In genomic region chr3:30628931-30629590, GRCh38 we compare ENCODE assay signal across 8 cellular contexts. TPM values are rescaled to one million over a fixed set of nuclear protein-coding genes. Genes with fewer than 3 reads are reported as not detected.
DNase-seq lines count a peak whose midpoint lies in the region; ATAC-seq and TF ChIP-seq lines count a peak whose summit lies in the region.

No MANE protein-coding gene starts in this region.

- DNase-seq in SIG-M5 (lab: John Stamatoyannopoulos, UW) (peak; percentile 9), epithelial cell of prostate (ENCODE audit: low read depth, low spot score) (no peak), neural progenitor cell (ENCODE audit: low spot score) (no peak), NCI-H510A treated with DMSO at 0.1 percent for 48 hours (lab: John Stamatoyannopoulos, UW) (no peak), RKO (ENCODE audit: low spot score) (no peak), NCI-H1930 (lab: John Stamatoyannopoulos, UW) (no peak)
- DNase-seq in activated CD4-positive, CD25-positive, alpha-beta regulatory T cell treated with anti-CD3 and anti-CD28 coated beads, Interleukin-2, amount 50 U/mL, for 72 hours = no peak

- no peak overlapping the region for H2AFZ ChIP-seq in neural progenitor cell (replicated peaks)

- peaks cover 22% of the 10 kb centered on the region for H3K4me1 Mint-ChIP-seq in neural progenitor cell

- no peak overlapping the region for H3K4me3 ChIP-seq in neural progenitor cell

- ATAC-seq in GM18867 (IDR thresholded peaks at IDR 0.05; ENCODE audit: unreplicated experiment) = peak; percentile 34

- peaks cover 24% of the 10 kb centered on the region for H3F3A ChIP-seq in neural progenitor cell (ENCODE audit: low read depth)

- H4K20me1 ChIP-seq in neural progenitor cell (ENCODE audit: low read depth) = no peaks in the 10 kb centered on the region

- peaks cover 29% of the 10 kb centered on the region for H3K36me3 Mint-ChIP-seq in neural progenitor cell

- TF ChIP-seq CTCF in neural progenitor cell (IDR thresholded peaks at IDR 0.05) = no peak

- peaks cover 6% of the 10 kb centered on the region for H3K9me3 Mint-ChIP-seq in neural progenitor cell

- peak overlapping the region; percentile 58 for H3K4me2 ChIP-seq in neural progenitor cell

- H3K9me3 ChIP-seq in neural progenitor cell (ENCODE audit: low read depth) = no peaks in the 10 kb centered on the region

- H3K9ac ChIP-seq in neural progenitor cell = no peak overlapping the region

- no peak overlapping the region for H3K27ac Mint-ChIP-seq in neural progenitor cell

- H3K27me3 ChIP-seq in neural progenitor cell = no peaks in the 10 kb centered on the region

- peak overlapping the region; percentile 57 for H3K27ac ChIP-seq in epithelial cell of prostate
- H3K27ac ChIP-seq in neural progenitor cell = peak overlapping the region; percentile 74

- H3K4me3 Mint-ChIP-seq in neural progenitor cell = no peak overlapping the region

- H3K36me3 ChIP-seq in neural progenitor cell = no peaks in the 10 kb centered on the region

- peaks cover 4% of the 10 kb centered on the region for H3K27me3 Mint-ChIP-seq in neural progenitor cell (ENCODE audit: insufficient read depth, low read depth)

- H3K79me2 ChIP-seq in neural progenitor cell (ENCODE audit: low read depth) = peaks cover 28% of the 10 kb centered on the region

- H3K4me1 ChIP-seq in neural progenitor cell = peaks cover 26% of the 10 kb centered on the region

RNA-seq across cellular contexts. Expression of gene TGFBR2, which starts 22.7 kb away (rescaled TPM):
- 5.8 and 7.3 TPM in 2 replicates for total RNA-seq in neural progenitor cell (ENCODE audit: low replicate concordance)
